8 cellular contexts compared by ENCODE assay signal in the genomic region with DNA sequence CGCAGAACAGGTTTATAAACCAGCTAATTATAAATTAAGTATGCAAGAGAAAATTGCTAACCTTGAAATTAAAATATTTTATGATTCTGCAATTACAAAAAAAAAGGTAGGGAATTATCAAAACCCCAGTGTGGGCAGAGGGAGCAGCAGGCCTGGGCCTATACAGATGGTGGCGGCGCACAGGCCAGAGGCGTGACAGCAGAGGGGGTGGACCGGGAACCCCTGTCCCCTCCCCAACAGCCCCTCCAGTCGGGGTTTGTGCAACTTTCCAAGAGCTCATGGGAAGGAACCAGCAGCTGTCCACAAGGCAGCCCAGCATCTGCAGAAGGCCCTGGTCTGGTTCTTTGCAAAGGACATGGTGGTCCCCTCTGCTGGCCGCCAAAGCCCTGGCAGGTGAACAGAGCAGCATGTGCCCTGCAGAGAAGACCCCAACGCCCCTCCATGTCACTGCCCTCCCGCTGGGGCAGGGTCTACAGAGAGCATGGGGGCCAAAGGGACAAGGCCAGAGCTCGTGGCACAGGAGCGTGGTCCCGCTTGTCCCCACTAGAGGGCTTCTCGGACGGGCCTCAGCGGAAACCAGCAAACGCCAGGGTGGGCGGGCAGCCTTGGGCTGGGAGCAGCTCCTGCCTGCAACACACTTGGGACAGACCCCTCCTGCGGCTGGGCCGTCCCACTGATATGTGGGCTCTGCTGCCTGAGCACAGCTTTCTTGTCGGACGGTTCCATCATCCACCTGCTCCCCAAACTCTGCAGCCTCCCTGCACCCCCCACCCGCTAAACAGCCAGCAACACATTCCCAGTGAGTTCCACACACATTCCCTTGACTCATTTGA.
DNase-seq lines count a peak whose midpoint lies in the region; ATAC-seq and TF ChIP-seq lines count a peak whose summit lies in the region.

No MANE protein-coding gene starts in this region.

- peak; percentile 61 for TF ChIP-seq CTCF in LNCaP clone FGC (IDR thresholded peaks at IDR 0.05; ENCODE audit: control insufficient read depth, extremely low read depth, insufficient read depth)
- peak; percentile 36 to 85 for TF ChIP-seq CTCF in right atrium auricular region (IDR thresholded peaks at IDR 0.05)

- no peaks in the 10 kb centered on the region for H3K9me3 ChIP-seq in right atrium auricular region

- H3K27me3 ChIP-seq in right atrium auricular region: no peaks in the 10 kb centered on the region

- H3K36me3 ChIP-seq in right atrium auricular region: no peaks in the 10 kb centered on the region

- DNase-seq in ACHN (peak; percentile 61), LNCaP clone FGC (ENCODE audit: low read depth) (no peak), activated T-cell treated with anti-CD3 and anti-CD28 coated beads for 48 hours (ENCODE audit: low read depth) (peak; percentile 38), right atrium auricular region (ENCODE audit: low spot score) (peak; percentile 70)
- peak; percentile 7 to 25 for DNase-seq in stimulated activated CD4-positive, alpha-beta T cell treated with anti-CD3 and anti-CD28 coated beads, Interleukin-15, amount 100 ng/mL, for 48 hours (ENCODE audit: low read depth in 2 of 2)

- peak; percentile 61 for ATAC-seq in GM18907 (IDR thresholded peaks at IDR 0.05; ENCODE audit: unreplicated experiment)
- ATAC-seq in HG03097 (IDR thresholded peaks at IDR 0.05; ENCODE audit: low FRiP score, unreplicated experiment): no peak
- ATAC-seq in HG03095 (IDR thresholded peaks at IDR 0.05; ENCODE audit: unreplicated experiment): no peak

- peak overlapping the region in 1 of 2 donors; percentile 19 for H3K27ac ChIP-seq in right atrium auricular region

- H3K4me3 ChIP-seq in LNCaP clone FGC (ENCODE audit: low read depth, low read length) (no peak overlapping the region), right atrium auricular region (no peak overlapping the region)

- peaks cover 0 to 28% of the 10 kb centered on the region in 2 donors for H3K4me1 ChIP-seq in right atrium auricular region

- in situ Hi-C loops in ACHN (cut with HindIII; ENCODE audit: low pct_ligation_motif_present, low pct_unique_long_range_greater_than_20kb, low sequenced_read_pairs): no loop called here
